ENCODE assay signal across 18 cellular contexts in the genomic region with DNA sequence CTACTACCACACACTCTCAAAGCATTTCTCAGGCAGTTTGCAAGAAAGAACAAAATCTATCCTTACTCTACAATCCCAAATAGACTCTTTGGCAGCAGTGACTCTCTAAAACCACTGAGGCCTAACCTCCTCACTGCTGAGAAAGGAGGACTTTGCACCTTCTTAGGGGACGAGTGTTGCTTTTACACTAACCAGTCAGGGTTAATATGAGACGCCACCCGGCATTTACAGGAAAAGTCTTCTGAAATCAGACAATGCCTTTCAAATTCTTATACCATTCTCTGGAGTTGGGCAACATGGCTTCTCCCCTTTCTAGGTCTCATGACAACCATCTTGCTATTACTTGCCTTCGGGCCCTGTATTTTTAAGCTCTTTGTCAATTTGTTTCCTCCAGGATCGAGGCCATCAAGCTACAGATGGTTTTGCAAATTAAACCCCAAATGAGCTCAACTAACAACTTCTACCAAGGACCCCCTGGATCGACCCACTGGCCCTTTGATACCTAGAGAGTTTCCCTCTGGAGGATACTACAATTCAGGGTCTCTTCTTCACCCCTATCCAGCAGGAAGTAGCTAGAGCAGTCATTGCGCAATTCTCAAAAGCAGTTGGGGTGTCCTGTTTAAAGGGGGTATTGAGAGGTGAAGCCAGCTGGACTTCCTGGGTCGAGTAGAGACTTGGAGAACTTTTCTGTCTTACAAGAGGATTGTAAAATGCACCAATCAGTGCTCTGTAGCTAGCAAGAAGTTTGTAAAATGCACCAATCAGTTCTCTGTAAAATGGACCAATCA.
"Had no signal": no experiment of that assay in that cellular context is flagged by ENCODE, and none has a peak within 500 bp of the region (broad histone marks: within the 10 kb centered on the region; RNA-seq: fewer than 3 reads in every experiment).

No MANE protein-coding gene starts in this region.

- H3K27ac ChIP-seq: colonic mucosa, foreskin keratinocyte, parathyroid adenoma, prostate gland, spleen, testis, transverse colon had no signal

- DNase-seq: colonic mucosa; dermis blood vessel endothelial cell; foreskin keratinocyte; left colon; mammary epithelial cell; nephron progenitor cell; retina; spleen; stimulated activated CD4-positive, alpha-beta T cell treated with anti-CD3 and anti-CD28 coated beads, Interleukin-15, amount 100 ng/mL, for 24 hours; stimulated activated CD4-positive, alpha-beta T cell treated with anti-CD3 and anti-CD28 coated beads, Interleukin-1b, Interleukin-23, amount 100 ng/mL, for 48 hours; stimulated activated CD4-positive, alpha-beta T cell treated with anti-CD3 and anti-CD28 coated beads, Interleukin-4, amount 100 ng/mL, for 24 hours; stimulated activated naive B cell treated with anti-CD40 and anti-IgM and Interleukin-4, amounts not matched to agents 10 μg/mL and 1 μg/mL and 100 μg/mL, for 72 hours; stimulated activated naive CD8-positive, alpha-beta T cell treated with anti-CD3 and anti-CD28 coated beads, Interleukin-15, amount 100 ng/mL, for 72 hours; testis; transverse colon had no signal

- H3K36me3 ChIP-seq: colonic mucosa, prostate gland, spleen, transverse colon had no signal

- ATAC-seq: foreskin keratinocyte; left colon; sciatic nerve; stimulated activated naive B cell treated with anti-CD40 and anti-IgM and Interleukin-4, amounts not matched to agents 10 μg/mL and 1 μg/mL and 100 μg/mL, for 72 hours; stimulated activated naive CD8-positive, alpha-beta T cell treated with anti-CD3 and anti-CD28 coated beads, Interleukin-15, amount 100 ng/mL, for 72 hours had no signal

- H3K4me1 ChIP-seq: colonic mucosa, foreskin keratinocyte, parathyroid adenoma, prostate gland, testis had no signal

- H3K9me3 ChIP-seq: colonic mucosa, prostate gland, testis, transverse colon had no signal

- H3K27me3 ChIP-seq: colonic mucosa, foreskin keratinocyte, spleen, testis, transverse colon had no signal

- H3K9ac ChIP-seq: parathyroid adenoma had no signal

- H2AFZ ChIP-seq: parathyroid adenoma had no signal

- H3K4me3 ChIP-seq: colonic mucosa, prostate gland, spleen, testis, transverse colon had no signal
